ENCODE assay signal across 8 cellular contexts in genomic region chr17:2064980-2065785, GRCh38.
DNase-seq lines count a peak whose midpoint lies in the region; ATAC-seq and TF ChIP-seq lines count a peak whose summit lies in the region.

No MANE protein-coding gene starts in this region.

- H3K27me3 ChIP-seq in layer of hippocampus (ENCODE audit: control insufficient read depth, insufficient read depth, low read length): no peaks in the 10 kb centered on the region

- no peaks in the 10 kb centered on the region for H3K9me3 Mint-ChIP-seq in activated naive CD8-positive, alpha-beta T cell treated with anti-CD3 and anti-CD28 coated beads, Interleukin-2, amount 50 U/mL, for 24 hours

- peak; percentile 70 for TF ChIP-seq CTCF in GM10248 (IDR thresholded peaks at IDR 0.05; ENCODE audit: control extremely low read depth, extremely low read depth, low read depth, missing control alignments)

- H3K36me3 Mint-ChIP-seq in activated naive CD8-positive, alpha-beta T cell treated with anti-CD3 and anti-CD28 coated beads, Interleukin-2, amount 50 U/mL, for 24 hours (ENCODE audit: low read depth): peaks cover 52% of the 10 kb centered on the region

- H3K27ac Mint-ChIP-seq in activated naive CD8-positive, alpha-beta T cell treated with anti-CD3 and anti-CD28 coated beads, Interleukin-2, amount 50 U/mL, for 24 hours: no peak overlapping the region

- POLR2A ChIA-PET in GM10248 (lab: Yijun Ruan, JAX): interaction anchor here (0.5 to 2.5 kb wide), 5 partner anchors 10 to 200 kb away, joined by 4 to 10 read pairs (median 6); partner anchors contain the start of gene HIC1

- ATAC-seq in activated naive CD8-positive, alpha-beta T cell treated with anti-CD3 and anti-CD28 coated beads, Interleukin-2, amount 50 U/mL, for 24 hours: peak; percentile 35
- peak; percentile 57 for ATAC-seq in stimulated activated naive CD8-positive, alpha-beta T cell treated with anti-CD3 and anti-CD28 coated beads, Interleukin-15, Interleukin-2, amounts not matched to agents 100 U/mL and 50 U/mL, for 24 hours
- ATAC-seq in HG02642 (IDR thresholded peaks at IDR 0.05; ENCODE audit: poor library complexity, unreplicated experiment): no peak
- ATAC-seq in GM21381 (IDR thresholded peaks at IDR 0.05; ENCODE audit: unreplicated experiment): no peak

- no peak overlapping the region for H3K4me3 Mint-ChIP-seq in activated naive CD8-positive, alpha-beta T cell treated with anti-CD3 and anti-CD28 coated beads, Interleukin-2, amount 50 U/mL, for 24 hours

- peaks cover 5% of the 10 kb centered on the region for H3K27me3 Mint-ChIP-seq in activated naive CD8-positive, alpha-beta T cell treated with anti-CD3 and anti-CD28 coated beads, Interleukin-2, amount 50 U/mL, for 24 hours

- peaks cover 28% of the 10 kb centered on the region for H3K4me1 Mint-ChIP-seq in activated naive CD8-positive, alpha-beta T cell treated with anti-CD3 and anti-CD28 coated beads, Interleukin-2, amount 50 U/mL, for 24 hours

- peak; percentile 78 for DNase-seq in GM10248 (ENCODE audit: extremely low spot score)
- DNase-seq in NCI-H69 (lab: John Stamatoyannopoulos, UW): peak; percentile 55
- DNase-seq in activated naive CD8-positive, alpha-beta T cell treated with anti-CD3 and anti-CD28 coated beads, Interleukin-2, amount 50 U/mL, for 24 hours: peak; percentile 76
- DNase-seq in stimulated activated naive CD8-positive, alpha-beta T cell treated with anti-CD3 and anti-CD28 coated beads, Interleukin-15, Interleukin-2, amounts not matched to agents 100 U/mL and 50 U/mL, for 24 hours: peak; percentile 78
- DNase-seq in COR-L47 (lab: John Stamatoyannopoulos, UW): no peak

- H3K27ac ChIP-seq in layer of hippocampus (ENCODE audit: low read depth, low read length): peak overlapping the region; percentile 24

- CTCF ChIA-PET in GM10248 (lab: Yijun Ruan, JAX): interaction anchor here (0.7 to 10.3 kb wide), 23 partner anchors 9 to 288 kb away, joined by 3 to 107 read pairs (median 3); partner anchors contain the start of gene HIC1

Comparison
In these comparisons a context has a peak if more than half of its experiments do, and no peak if none do; other contexts are left out.
1. ATAC-seq: peak in activated naive CD8-positive, alpha-beta T cell treated with anti-CD3 and anti-CD28 coated beads, Interleukin-2, amount 50 U/mL, for 24 hours (single experiment) and stimulated activated naive CD8-positive, alpha-beta T cell treated with anti-CD3 and anti-CD28 coated beads, Interleukin-15, Interleukin-2, amounts not matched to agents 100 U/mL and 50 U/mL, for 24 hours (single experiment); none in HG02642 (single experiment) and GM21381 (single experiment).